ENCODE assay signal across 8 cellular contexts in genomic region chr11:33692013-33692504, GRCh38. TPM values are rescaled to one million over a fixed set of nuclear protein-coding genes. Genes with fewer than 3 reads are reported as not detected.
DNase-seq lines count a peak whose midpoint lies in the region; ATAC-seq and TF ChIP-seq lines count a peak whose summit lies in the region.

No MANE protein-coding gene starts in this region.

- ATAC-seq in heart right ventricle (peak; percentile 46 to 64 (median 60)), HG03342 (IDR thresholded peaks at IDR 0.05; ENCODE audit: unreplicated experiment) (no peak)

- peaks cover 57% of the 10 kb centered on the region for H3K4me1 ChIP-seq in adipocyte (ENCODE audit: control insufficient read depth, insufficient read depth, low read length)
- H3K4me1 ChIP-seq in heart right ventricle: peaks cover 27 to 83% (median 71%) of the 10 kb centered on the region in 9 donors

- peak overlapping the region; percentile 62 for H3K4me3 ChIP-seq in adipocyte (ENCODE audit: low read length)
- H3K4me3 ChIP-seq in heart right ventricle: peak overlapping the region in 3 of 10 donors; percentile 11 to 24 (median 20)

- H3K9me3 ChIP-seq in adipocyte (ENCODE audit: control insufficient read depth, low read length) (no peaks in the 10 kb centered on the region), heart right ventricle (peaks cover 0 to 5% (median 0%) of the 10 kb centered on the region in 11 donors)

- 21 to 24% methylated on average over 9 of the region's 9 CpGs for WGBS in heart right ventricle, 2 donors

- intact Hi-C loops in heart right ventricle (cut with DNase I): loop anchor here in 8 of 10 donors (2.0 to 10.0 kb wide), 6 partner anchors 43 to 527 kb away; partner anchors contain the start of genes HIPK3 (in 3 of the 8), CD59 (in 2 of the 8) and CSTF3 (in 2 of the 8)

- TF ChIP-seq CTCF in heart right ventricle (IDR thresholded peaks at IDR 0.05): no peak

- peak overlapping the region; percentile 79 for H3K9ac ChIP-seq in adipocyte (ENCODE audit: low read length)

- peak; percentile 97 for DNase-seq in HS-27A (ENCODE audit: low read depth)
- DNase-seq in adipocyte (ENCODE audit: low read depth): peak; percentile 95
- DNase-seq in heart right ventricle: peak in 1 of 2 donors; percentile 76
- DNase-seq in putamen (ENCODE audit: low spot score): peak; percentile 87
- DNase-seq in activated CD4-positive, alpha-beta T cell treated with anti-CD3 and anti-CD28 coated beads, Interleukin-2, amount 50 U/mL, for 48 hours: no peak
- no peak for DNase-seq in NCI-H1694 treated with DMSO at 0.1 percent for 48 hours (lab: John Stamatoyannopoulos, UW)
- no peak for DNase-seq in GM19240 (ENCODE audit: insufficient read length, low spot score)

- H3K36me3 ChIP-seq in adipocyte (ENCODE audit: control insufficient read depth, insufficient read depth, low read length, severe bottlenecking) (no peaks in the 10 kb centered on the region), heart right ventricle (no peaks in the 10 kb centered on the region)

- H3K27me3 ChIP-seq in adipocyte (replicated peaks; ENCODE audit: control insufficient read depth, insufficient read depth, low read length) (no peaks in the 10 kb centered on the region), heart right ventricle (no peaks in the 10 kb centered on the region)

- H3K27ac ChIP-seq in heart right ventricle: peak overlapping the region; percentile 81 to 94 (median 86)

RNA-seq across cellular contexts. Expression of gene C11orf91, which starts 8.6 kb away (rescaled TPM):
- total RNA-seq in heart right ventricle: 1 to 10 TPM in 1 of 10 donors, not detected in 9; 3.0 TPM
- polyA plus RNA-seq in heart right ventricle: under 1 TPM in 1 of 2 donors, not detected in 1; 0.17 TPM

RNA-seq across cellular contexts. Expression of gene CD59, which starts 44.2 kb away (rescaled TPM):
- 1,000 to 10,000 TPM in 3 of 10 donors, 100 to 1,000 TPM in 7; 676 to 1,261 (median 764) TPM for total RNA-seq in heart right ventricle
- 100 to 1,000 TPM; 120 to 758 TPM for polyA plus RNA-seq in heart right ventricle

Comparison
In these comparisons a context has a peak if more than half of its experiments do, and no peak if none do; other contexts are left out.
1. DNase-seq: peak in HS-27A (single experiment), adipocyte (single experiment) and putamen (single experiment); none in activated CD4-positive, alpha-beta T cell treated with anti-CD3 and anti-CD28 coated beads, Interleukin-2, amount 50 U/mL, for 48 hours (0 of 2), NCI-H1694 treated with DMSO at 0.1 percent for 48 hours (single experiment) and GM19240 (single experiment).